In the genomic region with DNA sequence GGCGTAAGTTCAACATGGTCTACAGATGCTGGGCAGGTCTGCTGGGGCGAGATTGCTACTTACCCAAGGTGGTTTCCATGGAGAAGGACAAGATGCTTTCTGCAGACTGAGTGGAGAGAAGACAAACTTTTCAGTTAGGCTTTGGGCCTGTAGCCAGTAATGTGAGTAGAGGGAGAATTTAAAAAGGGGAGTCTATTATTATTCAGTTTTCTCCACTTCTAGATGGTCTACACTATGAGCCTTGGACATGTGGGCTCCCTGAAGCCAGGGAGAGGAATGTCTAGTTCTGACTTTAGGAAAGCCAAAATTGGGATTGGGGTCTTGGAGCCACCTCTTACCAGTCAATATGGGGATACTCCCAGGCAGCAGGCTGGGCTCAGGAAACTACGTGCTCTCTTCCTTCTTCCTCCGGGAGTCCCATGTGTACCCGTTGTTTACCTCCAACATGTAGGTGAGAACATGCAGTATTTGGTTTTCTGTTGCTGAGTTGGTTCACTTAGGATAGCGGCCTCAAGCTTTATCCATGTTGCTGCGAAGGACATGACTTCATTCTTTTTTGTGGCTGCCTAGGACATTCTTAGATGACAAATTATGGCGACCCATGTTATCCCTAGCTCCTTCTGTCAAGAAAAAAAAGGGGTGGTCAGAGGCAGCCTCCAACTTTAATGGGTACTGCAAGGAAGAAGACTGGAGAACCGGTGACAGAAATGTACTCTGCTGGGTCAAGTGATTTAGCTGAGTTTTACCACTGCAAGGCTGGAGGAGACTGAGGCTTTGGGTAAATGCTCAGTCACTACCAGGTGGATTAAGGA, we compare ENCODE assay signal across 38 cellular contexts. TPM values are rescaled to one million over a fixed set of nuclear protein-coding genes. Genes with fewer than 3 reads are reported as not detected.
"Had no signal": no experiment of that assay in that cellular context is flagged by ENCODE, and none has a peak within 500 bp of the region (broad histone marks: within the 10 kb centered on the region; RNA-seq: fewer than 3 reads in every experiment).

No MANE protein-coding gene starts in this region.

- H3K9me3 ChIP-seq: MG63 had no signal

- H3K36me3 ChIP-seq: MG63 had no signal

- H3K27me3 ChIP-seq: MG63 had no signal

- H3K4me3 ChIP-seq: MG63 had no signal

- DNase-seq: Karpas-422, Kasumi-1, MG63, MM.1S, MV-4-11, NCI-H1048, NCI-H1092, NCI-H1092 treated with DMSO at 0.1 percent for 48 hours, NCI-H1105, NCI-H1105 treated with DMSO at 0.1 percent for 48 hours, NCI-H1417, NCI-H1417 treated with DMSO at 0.1 percent for 48 hours, NCI-H1436, NCI-H1436 treated with DMSO at 0.1 percent for 48 hours, NCI-H146, NCI-H1694, NCI-H1694 treated with DMSO at 0.1 percent for 48 hours, NCI-H187, NCI-H187 treated with DMSO at 0.1 percent for 48 hours, NCI-H1930, NCI-H2029, NCI-H2029 treated with DMSO at 0.1 percent for 48 hours, NCI-H2081, NCI-H2081 treated with DMSO at 0.1 percent for 48 hours, NCI-H2107, NCI-H2171, NCI-H2171 treated with DMSO at 0.1 percent for 48 hours, NCI-H2227 treated with DMSO at 0.1 percent for 48 hours, NCI-H226, NCI-H345, NCI-H446, NCI-H446 treated with DMSO at 0.1 percent for 48 hours, NCI-H510A, NCI-H510A treated with DMSO at 0.1 percent for 48 hours, NCI-H524 had no signal

RNA-seq across cellular contexts. Expression of a gene that starts 14.7 kb away (rescaled TPM):
- total RNA-seq: LHCN-M2, M059J, MCF 10A had no signal

RNA-seq across cellular contexts. Expression of a gene that starts 24.3 kb away (rescaled TPM):
- total RNA-seq: LHCN-M2, M059J, MCF 10A had no signal

RNA-seq across cellular contexts. Expression of a gene that starts 26.3 kb away (rescaled TPM):
- total RNA-seq: MCF 10A had no signal
